8 cellular contexts compared by ENCODE assay signal in genomic region chr2:64766841-64767669, GRCh38.
DNase-seq lines count a peak whose midpoint lies in the region; ATAC-seq and TF ChIP-seq lines count a peak whose summit lies in the region.

No MANE protein-coding gene starts in this region.

- H3K27ac ChIP-seq in right lobe of liver (peak overlapping the region; percentile 93 to 99 (median 98)), suprapubic skin (peak overlapping the region; percentile 98)

- WGBS in right lobe of liver (ENCODE audit: insufficient coverage, low coverage, low lambda C conversion rate, missing lambda C conversion rate), result under 1% methylated on average over 13 of the region's 13 CpGs
- 1% methylated on average over 13 of the region's 13 CpGs for WGBS in suprapubic skin

- H3K4me3 ChIP-seq in AG10803 (ENCODE audit: low read length) (peak overlapping the region; percentile 55), cardiac fibroblast (replicated peaks in 1 of 2; ENCODE audit: low read depth in 2 of 2, low read length in 2 of 2) (peak overlapping the region; percentile 44 to 66), right lobe of liver (peak overlapping the region; percentile 68 to 80 (median 73)), suprapubic skin (peak overlapping the region; percentile 90)

- TF ChIP-seq CTCF in AG10803 (conservative IDR thresholded peaks at IDR 0.05; ENCODE audit: low read length) (no peak), cardiac fibroblast (IDR thresholded peaks at IDR 0.05; ENCODE audit: low read depth, low read length) (no peak), right lobe of liver (IDR thresholded peaks at IDR 0.05) (no peak), suprapubic skin (IDR thresholded peaks at IDR 0.05) (no peak)

- H3K9me3 ChIP-seq in right lobe of liver, result no peaks in the 10 kb centered on the region
- H3K9me3 ChIP-seq in suprapubic skin, result no peaks in the 10 kb centered on the region

- TF ChIP-seq EP300 in suprapubic skin (IDR thresholded peaks at IDR 0.05), result no peak

- H3K4me1 ChIP-seq in right lobe of liver (no peaks in the 10 kb centered on the region), suprapubic skin (peaks cover 40% of the 10 kb centered on the region)

- peak; percentile 43 for ATAC-seq in GM18909 (IDR thresholded peaks at IDR 0.05; ENCODE audit: poor library complexity, unreplicated experiment)
- ATAC-seq in right lobe of liver, result peak; percentile 37 to 49 (median 48)

- intact Hi-C loops in right lobe of liver (cut with DNase I), result no loop called here

- TF ChIP-seq POLR2A in right lobe of liver (IDR thresholded peaks at IDR 0.05), result no peak
- no peak for TF ChIP-seq POLR2A in suprapubic skin (IDR thresholded peaks at IDR 0.05)

- H3K27me3 ChIP-seq in right lobe of liver (no peaks in the 10 kb centered on the region), suprapubic skin (no peaks in the 10 kb centered on the region)

- H3K36me3 ChIP-seq in right lobe of liver (no peaks in the 10 kb centered on the region), suprapubic skin (no peaks in the 10 kb centered on the region)

- DNase-seq in AG10803 (ENCODE audit: low read depth) (peak; percentile 55), NCI-H1417 treated with DMSO at 0.1 percent for 48 hours (lab: John Stamatoyannopoulos, UW) (peak; percentile 59), cardiac fibroblast (ENCODE audit: low read depth in 2 of 2) (peak; percentile 53 to 60), right lobe of liver (no peak), suprapubic skin (ENCODE audit: low spot score in 2 of 2) (no peak), GF-D8 (lab: John Stamatoyannopoulos, UW) (no peak), DMS 273 (lab: John Stamatoyannopoulos, UW; ENCODE audit: unreplicated experiment) (no peak)

Comparison
In these comparisons a context has a peak if more than half of its experiments do, and no peak if none do; other contexts are left out.
1. DNase-seq: peak in AG10803 (single experiment), NCI-H1417 treated with DMSO at 0.1 percent for 48 hours (single experiment) and cardiac fibroblast (2 of 2); none in right lobe of liver (0 of 3), suprapubic skin (0 of 2), GF-D8 (single experiment) and DMS 273 (single experiment).
2. Peak in every context shown above with its lines, with median percentiles within 50 percentile points of each other: H3K4me3 ChIP-seq.